ENCODE assay signal across 40 cellular contexts in genomic region chr1:110474444-110474843, GRCh38. TPM values are rescaled to one million over a fixed set of nuclear protein-coding genes. Genes with fewer than 3 reads are reported as not detected.
"Had no signal": no experiment of that assay in that cellular context is flagged by ENCODE, and none has a peak within 500 bp of the region (broad histone marks: within the 10 kb centered on the region; RNA-seq: fewer than 3 reads in every experiment).

No MANE protein-coding gene starts in this region.

- H3K4me3 ChIP-seq: adrenal gland, ascending aorta, body of pancreas, breast epithelium, cardiac muscle cell had no signal

- DNase-seq: activated effector memory CD4-positive, alpha-beta T cell treated with anti-CD3 and anti-CD28 coated beads, Interleukin-2, amount 50 U/mL, for 16 hours; activated effector memory CD4-positive, alpha-beta T cell treated with Interleukin-2 at 50 U/mL for 16 hours; activated gamma-delta T cell; activated gamma-delta T cell treated with Interleukin-2 at 50 U/mL for 16 hours; activated naive CD4-positive, alpha-beta T cell; activated naive CD4-positive, alpha-beta T cell treated with anti-CD3 and anti-CD28 coated beads for 36 hours; activated naive CD4-positive, alpha-beta T cell treated with anti-CD3 and anti-CD28 coated beads, Interleukin-2, amount 10 ng/mL, durations not matched to agents 7 days and 5 days; activated naive CD4-positive, alpha-beta T cell treated with anti-CD3 and anti-CD28 coated beads, Interleukin-2, amount 50 U/mL, for 16 hours; activated naive CD4-positive, alpha-beta T cell treated with Interleukin-2 at 50 U/mL for 16 hours; activated naive CD8-positive, alpha-beta T cell treated with anti-CD3 and anti-CD28 coated beads for 36 hours; activated naive CD8-positive, alpha-beta T cell treated with anti-CD3 and anti-CD28 coated beads, Interleukin-2, amount 10 ng/mL, durations not matched to agents 7 days and 5 days; activated naive CD8-positive, alpha-beta T cell treated with anti-CD3 and anti-CD28 coated beads, Interleukin-2, amount 50 U/mL, for 24 hours; activated T-cell treated with anti-CD3 and anti-CD28 coated beads, Interleukin-2, amount 50 U/mL, for 24 hours; activated T-cell treated with anti-CD3 and anti-CD28 coated beads, Interleukin-2, amount 50 U/mL, for 4 hours; activated T-cell treated with anti-CD3 and anti-CD28 coated beads, Interleukin-2, amount 50 U/mL, for 48 hours; activated T-cell treated with anti-CD3 and anti-CD28 coated beads, Interleukin-2, amount 50 U/mL, for 72 hours; adrenal gland; amniotic stem cell; amygdala; anterior cingulate cortex; body of pancreas; brain microvascular endothelial cell; caudate nucleus; central memory CD4-positive, alpha-beta T cell; cerebellar nuclear complex had no signal

- H3K9me3 ChIP-seq: adrenal gland, ascending aorta, body of pancreas, breast epithelium had no signal

- H3K27ac ChIP-seq: adrenal gland, ascending aorta, body of pancreas, brain microvascular endothelial cell, breast epithelium, cardiac muscle cell had no signal

- ATAC-seq: activated naive CD4-positive, alpha-beta T cell treated with anti-CD3 and anti-CD28 coated beads, Interleukin-2, amount 50 U/mL, for 72 hours; activated naive CD8-positive, alpha-beta T cell treated with anti-CD3 and anti-CD28 coated beads, Interleukin-2, amount 50 U/mL, for 24 hours; activated T-cell treated with anti-CD3 and anti-CD28 coated beads, Interleukin-2, amount 50 U/mL, for 4 hours; activated T-cell treated with anti-CD3 and anti-CD28 coated beads, Interleukin-2, amount 50 U/mL, for 72 hours; activated T-helper 17 cell treated with anti-CD3 and anti-CD28 coated beads, Interleukin-2, amount 50 U/mL, for 72 hours; body of pancreas had no signal

- H3K36me3 ChIP-seq: adrenal gland, ascending aorta, brain microvascular endothelial cell, breast epithelium, cardiac muscle cell had no signal

- FAIRE-seq: astrocyte, bronchial epithelial cell, colon had no signal

- H3K4me1 ChIP-seq: ascending aorta, breast epithelium had no signal

- H3K27me3 ChIP-seq: adrenal gland, ascending aorta, body of pancreas, brain microvascular endothelial cell, breast epithelium, cardiac muscle cell had no signal

RNA-seq across cellular contexts. Expression of gene PROK1, which starts 23.5 kb away (rescaled TPM):
- total RNA-seq: activated naive CD4-positive, alpha-beta T cell treated with anti-CD3 and anti-CD28 coated beads for 36 hours; activated naive CD4-positive, alpha-beta T cell treated with anti-CD3 and anti-CD28 coated beads, Interleukin-2, amount 50 U/mL, for 72 hours; activated naive CD8-positive, alpha-beta T cell treated with anti-CD3 and anti-CD28 coated beads for 36 hours; activated naive CD8-positive, alpha-beta T cell treated with anti-CD3 and anti-CD28 coated beads, Interleukin-2, amount 10 ng/mL, durations not matched to agents 7 days and 5 days; activated T-cell treated with anti-CD3 and anti-CD28 coated beads, Interleukin-2, amount 50 U/mL, for 4 hours; activated T-helper 1 cell treated with anti-CD3 and anti-CD28 coated beads, Interleukin-12 subunit alpha, Interleukin-12 subunit beta, Interleukin-2, Interleukin-4 antibody, amounts not matched to agents 30 ng/mL and 10 ng/mL and 1 ng/mL, durations not matched to agents 14 hours and 24 hours and 36 hours; activated T-helper 17 cell treated with anti-CD3 and anti-CD28 coated beads, Interleukin-2, amount 50 U/mL, for 72 hours; activated T-helper 2 cell treated with anti-CD3 and anti-CD28 coated beads, Interferon-gamma antibody, Interleukin-2, Interleukin-4, amounts not matched to agents 10 μg/mL and 5 μg/mL and 100 μg/mL, durations not matched to agents 14 hours and 24 hours and 36 hours; ascending aorta; astrocyte; bronchial epithelial cell; cerebellum; chondrocyte had no signal
- polyA plus RNA-seq: cardiac muscle cell had no signal

RNA-seq across cellular contexts. Expression of gene KCNA10, which starts 44.5 kb away (rescaled TPM):
- total RNA-seq: activated naive CD4-positive, alpha-beta T cell treated with anti-CD3 and anti-CD28 coated beads for 36 hours; activated naive CD4-positive, alpha-beta T cell treated with anti-CD3 and anti-CD28 coated beads, Interleukin-2, amount 50 U/mL, for 72 hours; activated naive CD8-positive, alpha-beta T cell treated with anti-CD3 and anti-CD28 coated beads for 36 hours; activated naive CD8-positive, alpha-beta T cell treated with anti-CD3 and anti-CD28 coated beads, Interleukin-2, amount 10 ng/mL, durations not matched to agents 7 days and 5 days; activated T-cell treated with anti-CD3 and anti-CD28 coated beads, Interleukin-2, amount 50 U/mL, for 4 hours; activated T-cell treated with anti-CD3 and anti-CD28 coated beads, Interleukin-2, amount 50 U/mL, for 72 hours; activated T-helper 1 cell treated with anti-CD3 and anti-CD28 coated beads, Interleukin-12 subunit alpha, Interleukin-12 subunit beta, Interleukin-2, Interleukin-4 antibody, amounts not matched to agents 30 ng/mL and 10 ng/mL and 1 ng/mL, durations not matched to agents 14 hours and 24 hours and 36 hours; activated T-helper 17 cell treated with anti-CD3 and anti-CD28 coated beads, Interleukin-2, amount 50 U/mL, for 72 hours; activated T-helper 2 cell treated with anti-CD3 and anti-CD28 coated beads, Interferon-gamma antibody, Interleukin-2, Interleukin-4, amounts not matched to agents 10 μg/mL and 5 μg/mL and 100 μg/mL, durations not matched to agents 14 hours and 24 hours and 36 hours; adrenal gland; aorta; ascending aorta; astrocyte; body of pancreas; breast epithelium; bronchial epithelial cell; cardiac muscle cell; cardiac septum; cerebellum; chondrocyte had no signal
- polyA plus RNA-seq: adipose tissue, adrenal gland, aorta, cardiac muscle cell had no signal
